1 cellular context compared by ENCODE assay signal in the genomic region with DNA sequence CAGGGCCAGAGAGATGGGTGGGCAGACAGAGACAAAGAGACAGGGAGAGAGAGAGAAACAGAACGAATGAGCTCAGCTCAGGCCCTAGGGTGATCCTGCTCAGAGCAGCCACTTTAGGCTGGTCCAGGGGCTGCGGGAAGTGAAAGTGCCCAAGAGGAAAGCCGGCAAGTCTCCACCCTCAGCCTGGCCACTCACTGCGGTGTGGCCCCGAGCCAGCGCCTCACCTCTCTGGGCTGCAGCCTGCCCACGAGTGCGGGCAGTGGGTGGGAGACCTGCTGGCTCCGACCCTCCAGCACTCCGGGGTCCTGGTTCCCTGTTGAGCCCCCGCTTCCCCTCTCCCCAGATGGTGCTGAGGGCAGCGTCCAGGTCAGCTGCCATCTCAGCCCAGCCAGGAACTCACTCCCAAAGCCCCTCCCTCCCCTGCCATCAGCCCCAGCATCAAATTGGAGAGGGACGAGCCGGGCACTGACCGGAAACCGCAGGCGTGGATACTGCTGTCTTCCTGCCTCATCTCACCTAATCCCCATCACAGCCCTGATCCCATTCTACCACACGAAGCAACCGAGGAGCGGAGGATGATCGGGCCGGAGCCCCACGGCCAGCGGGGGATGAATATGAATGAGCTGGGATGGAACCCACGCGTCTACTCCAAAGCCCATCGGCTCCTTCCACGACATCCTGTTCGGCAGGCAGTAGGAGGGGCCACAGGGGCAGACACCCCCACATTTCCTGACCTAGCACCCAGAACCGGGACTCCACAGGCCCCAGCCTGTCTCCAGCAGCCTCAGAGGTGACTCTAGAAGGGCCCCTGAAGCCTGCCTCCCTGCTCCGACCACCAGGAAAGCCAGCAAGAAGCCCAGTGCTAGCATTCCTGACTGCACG.
TF ChIP-seq lines count a peak whose summit lies in the region.

No MANE protein-coding gene starts in this region.

TF ChIP-seq in H1, 55 proteins besides CTCF, POLR2A, EP300 and RAD21:
- TF ChIP-seq CHD1 (IDR thresholded peaks at IDR 0.05; ENCODE audit: low read depth, low read length) (no peak), JUND (IDR thresholded peaks at IDR 0.05; ENCODE audit: low read length) (no peak), CEBPB (IDR thresholded peaks at IDR 0.05; ENCODE audit: low read depth, low read length) (no peak), POU5F1 (IDR thresholded peaks at IDR 0.05; ENCODE audit: low read depth, low read length) (no peak), TCF12 (IDR thresholded peaks at IDR 0.05; ENCODE audit: low read depth, low read length) (no peak), SUZ12 (IDR thresholded peaks at IDR 0.05; ENCODE audit: low read length) (no peak), GABPA (IDR thresholded peaks at IDR 0.05; ENCODE audit: borderline replicate concordance, insufficient read depth, low read length) (no peak), SIX5 (IDR thresholded peaks at IDR 0.05; ENCODE audit: low read depth, low read length) (no peak), MAFK (IDR thresholded peaks at IDR 0.05; ENCODE audit: low read depth, low read length) (no peak), SIN3A (conservative IDR thresholded peaks at IDR 0.05 in 1 of 2, IDR thresholded peaks at IDR 0.05 in 1 of 2; ENCODE audit: low read depth in 1 of 2, low read length in 2 of 2) (no peak), ZNF274 (IDR thresholded peaks at IDR 0.05; ENCODE audit: borderline replicate concordance, extremely low read depth, low read length) (no peak), EZH2 (IDR thresholded peaks at IDR 0.05; ENCODE audit: low read depth, low read length, severe bottlenecking) (no peak), BRCA1 (IDR thresholded peaks at IDR 0.05; ENCODE audit: low read depth, low read length) (no peak), SP1 (IDR thresholded peaks at IDR 0.05; ENCODE audit: low read depth, low read length) (no peak), GTF2F1 (IDR thresholded peaks at IDR 0.05; ENCODE audit: borderline replicate concordance, low read depth, low read length) (no peak), ASH2L (IDR thresholded peaks at IDR 0.05; ENCODE audit: low read length) (no peak), CBX5 (IDR thresholded peaks at IDR 0.05; ENCODE audit: low read depth, low read length) (no peak)
- TF ChIP-seq, protein P1, sequence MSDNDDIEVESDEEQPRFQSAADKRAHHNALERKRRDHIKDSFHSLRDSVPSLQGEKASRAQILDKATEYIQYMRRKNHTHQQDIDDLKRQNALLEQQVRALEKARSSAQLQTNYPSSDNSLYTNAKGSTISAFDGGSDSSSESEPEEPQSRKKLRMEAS (IDR thresholded peaks at IDR 0.05): no peak
- TF ChIP-seq, protein P2, sequence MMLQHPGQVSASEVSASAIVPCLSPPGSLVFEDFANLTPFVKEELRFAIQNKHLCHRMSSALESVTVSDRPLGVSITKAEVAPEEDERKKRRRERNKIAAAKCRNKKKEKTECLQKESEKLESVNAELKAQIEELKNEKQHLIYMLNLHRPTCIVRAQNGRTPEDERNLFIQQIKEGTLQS (IDR thresholded peaks at IDR 0.05; ENCODE audit: insufficient read depth, low read depth, low read length): no peak
